ENCODE assay signal across 15 cellular contexts in the genomic region with DNA sequence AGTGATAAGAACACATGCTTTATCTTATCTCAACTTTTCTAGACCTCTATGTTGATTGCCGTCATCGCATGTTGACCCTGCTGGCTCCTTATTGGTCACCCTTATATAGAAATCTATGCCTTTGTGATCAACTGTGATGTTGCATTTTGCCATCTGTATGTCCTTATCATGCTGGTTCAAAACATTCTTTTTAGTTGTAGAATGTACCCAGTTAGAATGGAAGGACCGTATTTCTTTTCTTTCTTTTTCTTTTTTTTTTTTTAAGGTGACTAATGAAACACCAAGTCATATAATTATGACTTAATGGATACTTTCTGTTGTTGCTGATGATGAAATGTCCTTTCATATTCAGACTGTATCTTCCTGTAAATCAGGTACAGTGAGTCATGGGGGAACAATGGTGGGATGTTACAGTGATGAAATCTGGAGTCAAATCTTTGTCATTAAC.
A peak's percentile ranks its signal among the peaks of the same experiment; 100 is the strongest.
DNase-seq lines count a peak whose midpoint lies in the region; ATAC-seq and TF ChIP-seq lines count a peak whose summit lies in the region.
"Had no signal": no experiment of that assay in that cellular context is flagged by ENCODE, and none has a peak within 500 bp of the region (broad histone marks: within the 10 kb centered on the region; RNA-seq: fewer than 3 reads in every experiment).

No MANE protein-coding gene starts in this region.

- H3K36me3 Mint-ChIP-seq in activated T-helper 17 cell treated with anti-CD3 and anti-CD28 coated beads, Interleukin-2, amount 50 U/mL, for 72 hours (ENCODE audit: low read depth) = no peaks in the 10 kb centered on the region
- no peaks in the 10 kb centered on the region for H3K36me3 Mint-ChIP-seq in T-helper 2 cell treated with Interferon-gamma antibody and Interleukin-4, amounts not matched to agents 5 μg/mL and 100 μg/mL, for 36 hours (ENCODE audit: low read depth)

- CTCF ChIA-PET in HEK293 (lab: Yijun Ruan, JAX) = no interaction called here

- 68% methylated on average over 3 of the region's 3 CpGs for WGBS in hepatocyte (ENCODE audit: low lambda C conversion rate, missing lambda C conversion rate)

- H3K4me3 ChIP-seq in HEK293 (ENCODE audit: low read depth, low read length) (no peak overlapping the region), hepatocyte (no peak overlapping the region)
- H3K4me3 ChIP-seq: gastrocnemius medialis, Peyer's patch had no signal

- H3K9me3 ChIP-seq in HEK293 (ENCODE audit: control insufficient read depth, insufficient read depth, low read depth, low read length) (no peaks in the 10 kb centered on the region), hepatocyte (ENCODE audit: low read depth) (no peaks in the 10 kb centered on the region)
- H3K9me3 ChIP-seq: gastrocnemius medialis, Peyer's patch had no signal

- no peaks in the 10 kb centered on the region for H3K4me1 ChIP-seq in HEK293 (ENCODE audit: control insufficient read depth, insufficient read depth, low read length)
- no peaks in the 10 kb centered on the region for H3K4me1 ChIP-seq in hepatocyte (ENCODE audit: insufficient read depth)
- H3K4me1 ChIP-seq: Peyer's patch had no signal

- H3K27ac Mint-ChIP-seq in activated T-helper 17 cell treated with anti-CD3 and anti-CD28 coated beads, Interleukin-2, amount 50 U/mL, for 72 hours = peak overlapping the region; percentile 86
- no peak overlapping the region for H3K27ac Mint-ChIP-seq in T-helper 2 cell treated with Interferon-gamma antibody and Interleukin-4, amounts not matched to agents 5 μg/mL and 100 μg/mL, for 36 hours
- H3K27ac Mint-ChIP-seq: activated naive CD4-positive, alpha-beta T cell treated with anti-CD3 and anti-CD28 coated beads for 36 hours had no signal

- peak overlapping the region; percentile 49 for H3K4me3 Mint-ChIP-seq in activated T-helper 17 cell treated with anti-CD3 and anti-CD28 coated beads, Interleukin-2, amount 50 U/mL, for 72 hours
- no peak overlapping the region for H3K4me3 Mint-ChIP-seq in T-helper 2 cell treated with Interferon-gamma antibody and Interleukin-4, amounts not matched to agents 5 μg/mL and 100 μg/mL, for 36 hours
- H3K4me3 Mint-ChIP-seq: activated naive CD4-positive, alpha-beta T cell treated with anti-CD3 and anti-CD28 coated beads for 36 hours had no signal

- DNase-seq in EH (ENCODE audit: low read depth) (peak; percentile 31), hepatocyte (ENCODE audit: low spot score) (no peak), germinal center (ENCODE audit: low spot score) (no peak), GM19240 (ENCODE audit: insufficient read length, low spot score) (no peak)
- DNase-seq in T-helper 2 cell treated with Interferon-gamma antibody and Interleukin-4, amounts not matched to agents 5 μg/mL and 100 μg/mL, for 36 hours (ENCODE audit: low spot score) = no peak
- DNase-seq: activated naive CD4-positive, alpha-beta T cell treated with anti-CD3 and anti-CD28 coated beads for 36 hours; brain microvascular endothelial cell; effector CD8-positive, alpha-beta T cell; gastrocnemius medialis; NCI-H187; NCI-H524; Peyer's patch; SW 1271 had no signal

- peaks cover 29% of the 10 kb centered on the region for H3K4me1 Mint-ChIP-seq in activated T-helper 17 cell treated with anti-CD3 and anti-CD28 coated beads, Interleukin-2, amount 50 U/mL, for 72 hours
- peaks cover 4% of the 10 kb centered on the region for H3K4me1 Mint-ChIP-seq in T-helper 2 cell treated with Interferon-gamma antibody and Interleukin-4, amounts not matched to agents 5 μg/mL and 100 μg/mL, for 36 hours (ENCODE audit: low read depth)

- no peaks in the 10 kb centered on the region for H3K9me2 ChIP-seq in hepatocyte (replicated peaks; ENCODE audit: insufficient read depth)

- no peak overlapping the region for H3K4me2 ChIP-seq in hepatocyte

- no peaks in the 10 kb centered on the region for H3K27me3 ChIP-seq in hepatocyte
- H3K27me3 ChIP-seq: brain microvascular endothelial cell, gastrocnemius medialis, Peyer's patch had no signal

- H3K36me3 ChIP-seq in HEK293 (ENCODE audit: control insufficient read depth in 2 of 2, insufficient read depth in 1 of 2, low read length in 2 of 2) (no peaks in the 10 kb centered on the region), hepatocyte (replicated peaks; ENCODE audit: insufficient read depth, low read depth) (no peaks in the 10 kb centered on the region)
- H3K36me3 ChIP-seq: brain microvascular endothelial cell, gastrocnemius medialis, Peyer's patch had no signal

- H3K79me2 ChIP-seq in hepatocyte = no peaks in the 10 kb centered on the region

- ATAC-seq in activated T-helper 17 cell treated with anti-CD3 and anti-CD28 coated beads, Interleukin-2, amount 50 U/mL, for 72 hours (replicated peaks) = peak; percentile 75

- POLR2A ChIA-PET in HEK293 (lab: Yijun Ruan, JAX) = no interaction called here

- H2AFZ ChIP-seq in hepatocyte = no peak overlapping the region

- no peaks in the 10 kb centered on the region for H3K27me3 Mint-ChIP-seq in activated T-helper 17 cell treated with anti-CD3 and anti-CD28 coated beads, Interleukin-2, amount 50 U/mL, for 72 hours
- peaks cover 2% of the 10 kb centered on the region for H3K27me3 Mint-ChIP-seq in T-helper 2 cell treated with Interferon-gamma antibody and Interleukin-4, amounts not matched to agents 5 μg/mL and 100 μg/mL, for 36 hours (ENCODE audit: low read depth)

- no peak overlapping the region for H3K27ac ChIP-seq in HEK293 (ENCODE audit: extremely low read depth, low read depth, low read length)
- H3K27ac ChIP-seq in hepatocyte = peak overlapping the region; percentile 18
- H3K27ac ChIP-seq: brain microvascular endothelial cell, Peyer's patch had no signal

- H3K9me3 Mint-ChIP-seq in activated T-helper 17 cell treated with anti-CD3 and anti-CD28 coated beads, Interleukin-2, amount 50 U/mL, for 72 hours = no peaks in the 10 kb centered on the region
- no peaks in the 10 kb centered on the region for H3K9me3 Mint-ChIP-seq in T-helper 2 cell treated with Interferon-gamma antibody and Interleukin-4, amounts not matched to agents 5 μg/mL and 100 μg/mL, for 36 hours
- H3K9me3 Mint-ChIP-seq: activated naive CD4-positive, alpha-beta T cell treated with anti-CD3 and anti-CD28 coated beads for 36 hours had no signal

- TF ChIP-seq CTCF in HEK293 (tag by site-specific recombination; IDR thresholded peaks at IDR 0.05) = no peak
- no peak for TF ChIP-seq CTCF in hepatocyte (IDR thresholded peaks at IDR 0.05; ENCODE audit: poor library complexity)

- H4K20me1 ChIP-seq in hepatocyte (ENCODE audit: insufficient read depth, poor library complexity, severe bottlenecking) = no peaks in the 10 kb centered on the region

TF ChIP-seq in HEK293, 187 proteins besides CTCF, POLR2A, EP300 and RAD21:
- TF ChIP-seq ZNF24 (tag by site-specific recombination; IDR thresholded peaks at IDR 0.05) (no peak), ZBTB17 (tag by site-specific recombination; IDR thresholded peaks at IDR 0.05) (no peak)
- TF ChIP-seq, protein P1, sequence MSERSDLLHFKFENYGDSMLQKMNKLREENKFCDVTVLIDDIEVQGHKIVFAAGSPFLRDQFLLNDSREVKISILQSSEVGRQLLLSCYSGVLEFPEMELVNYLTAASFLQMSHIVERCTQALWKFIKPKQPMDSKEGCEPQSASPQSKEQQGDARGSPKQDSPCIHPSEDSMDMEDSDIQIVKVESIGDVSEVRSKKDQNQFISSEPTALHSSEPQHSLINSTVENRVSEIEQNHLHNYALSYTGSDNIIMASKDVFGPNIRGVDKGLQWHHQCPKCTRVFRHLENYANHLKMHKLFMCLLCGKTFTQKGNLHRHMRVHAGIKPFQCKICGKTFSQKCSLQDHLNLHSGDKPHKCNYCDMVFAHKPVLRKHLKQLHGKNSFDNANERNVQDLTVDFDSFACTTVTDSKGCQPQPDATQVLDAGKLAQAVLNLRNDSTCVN (tag by site-specific recombination; optimal IDR thresholded peaks at IDR 0.05) = no peak
- TF ChIP-seq, protein P2, sequence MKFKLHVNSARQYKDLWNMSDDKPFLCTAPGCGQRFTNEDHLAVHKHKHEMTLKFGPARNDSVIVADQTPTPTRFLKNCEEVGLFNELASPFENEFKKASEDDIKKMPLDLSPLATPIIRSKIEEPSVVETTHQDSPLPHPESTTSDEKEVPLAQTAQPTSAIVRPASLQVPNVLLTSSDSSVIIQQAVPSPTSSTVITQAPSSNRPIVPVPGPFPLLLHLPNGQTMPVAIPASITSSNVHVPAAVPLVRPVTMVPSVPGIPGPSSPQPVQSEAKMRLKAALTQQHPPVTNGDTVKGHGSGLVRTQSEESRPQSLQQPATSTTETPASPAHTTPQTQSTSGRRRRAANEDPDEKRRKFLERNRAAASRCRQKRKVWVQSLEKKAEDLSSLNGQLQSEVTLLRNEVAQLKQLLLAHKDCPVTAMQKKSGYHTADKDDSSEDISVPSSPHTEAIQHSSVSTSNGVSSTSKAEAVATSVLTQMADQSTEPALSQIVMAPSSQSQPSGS (tag by site-specific recombination; IDR thresholded peaks at IDR 0.05; ENCODE audit: low read depth) = 0 out of 2 replicates have a peak, but pooled peaks have one; percentile 17
TF ChIP-seq in HEK293: peak in this region for 1.
